24 cellular contexts compared by ENCODE assay signal in the genomic region with DNA sequence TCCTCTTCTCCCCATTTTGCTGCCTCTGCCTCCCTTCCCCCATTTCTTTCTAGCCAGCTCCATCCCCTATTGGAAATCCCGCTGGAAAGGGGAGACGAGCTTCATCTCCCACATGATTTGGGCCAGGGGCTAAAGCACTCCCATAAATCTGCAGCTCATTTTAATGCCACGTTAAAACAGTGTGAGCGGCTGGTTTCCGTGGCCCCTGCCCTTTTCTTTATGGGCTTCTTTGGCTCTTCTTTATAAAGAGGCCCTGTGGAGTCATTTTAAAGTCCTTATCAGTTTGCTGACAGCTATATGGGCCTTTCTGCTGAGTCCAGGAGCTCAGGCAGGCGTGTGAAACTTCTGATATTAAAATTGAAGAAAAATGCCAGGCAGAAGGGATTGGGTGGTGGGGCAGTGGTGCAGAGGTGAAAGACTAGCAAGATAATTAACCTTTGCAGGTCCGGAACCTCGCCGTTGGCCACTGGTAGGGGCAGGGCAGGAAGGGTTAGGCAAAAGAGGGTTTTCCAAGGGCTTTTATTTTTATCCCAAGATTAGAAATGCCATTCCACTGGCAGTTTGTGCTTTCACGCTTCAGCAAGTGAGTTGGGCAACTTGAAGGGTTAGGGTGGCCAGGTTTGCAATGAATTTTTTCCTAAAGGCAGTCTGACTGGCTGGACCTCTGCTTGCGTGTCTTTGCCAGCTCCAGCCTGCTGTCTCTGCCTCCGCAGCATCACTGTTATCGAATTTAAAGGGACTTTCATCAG. TPM values are rescaled to one million over a fixed set of nuclear protein-coding genes. Genes with fewer than 3 reads are reported as not detected.
A peak's percentile ranks its signal among the peaks of the same experiment; 100 is the strongest.
DNase-seq lines count a peak whose midpoint lies in the region; ATAC-seq and TF ChIP-seq lines count a peak whose summit lies in the region.
"Had no signal": no experiment of that assay in that cellular context is flagged by ENCODE, and none has a peak within 500 bp of the region (broad histone marks: within the 10 kb centered on the region; RNA-seq: fewer than 3 reads in every experiment).

No MANE protein-coding gene starts in this region.

- no peak overlapping the region for H3K4ac ChIP-seq in neuronal stem cell (ENCODE audit: low read length)

- H3K9me3 Mint-ChIP-seq in nephron: no peaks in the 10 kb centered on the region
- H3K9me3 Mint-ChIP-seq: activated naive CD4-positive, alpha-beta T cell treated with anti-CD3 and anti-CD28 coated beads, Interleukin-2, amount 10 ng/mL, durations not matched to agents 7 days and 5 days; activated T-helper 1 cell treated with anti-CD3 and anti-CD28 coated beads, Interleukin-12 subunit alpha, Interleukin-12 subunit beta, Interleukin-2, Interleukin-4 antibody, amounts not matched to agents 30 ng/mL and 10 ng/mL and 1 ng/mL, durations not matched to agents 14 hours and 24 hours and 36 hours; CD4-positive, CD25-positive, alpha-beta regulatory T cell; central memory CD8-positive, alpha-beta T cell had no signal

- no peak overlapping the region for H3K18ac ChIP-seq in neuronal stem cell (ENCODE audit: low read length)

- H3K9me3 ChIP-seq in PC-3 (ENCODE audit: low read length) (no peaks in the 10 kb centered on the region), tibial artery (no peaks in the 10 kb centered on the region), neuronal stem cell (replicated peaks in 1 of 2; ENCODE audit: control insufficient read depth in 2 of 2, insufficient read depth in 1 of 2, low read depth in 1 of 2, low read length in 2 of 2) (no peaks in the 10 kb centered on the region)
- H3K9me3 ChIP-seq: thyroid gland had no signal

- no peak overlapping the region for H2BK12ac ChIP-seq in neuronal stem cell (ENCODE audit: low read length)

- H3K27ac ChIP-seq in PC-3 (ENCODE audit: low read length) (peak overlapping the region; percentile 81), tibial artery (peak overlapping the region; percentile 14 to 51), neuronal stem cell (replicated peaks; ENCODE audit: low read length) (no peak overlapping the region)
- H3K27ac ChIP-seq: foreskin keratinocyte, GM23248 had no signal

- no CpG with 5 or more reads among the region's 13 CpGs for WGBS in neuronal stem cell (ENCODE audit: extremely low coverage in 2 of 2, insufficient read length in 2 of 2, insufficient replicate concordance in 1 of 2), 2 donors

- no peaks in the 10 kb centered on the region for H3K9me2 ChIP-seq in PC-3 (replicated peaks; ENCODE audit: low read length)

- H2BK5ac ChIP-seq in neuronal stem cell (ENCODE audit: low read length): no peak overlapping the region

- peak overlapping the region; percentile 19; the same call in 1 of the 2 replicates for H3K4me3 ChIP-seq in PC-3 (ENCODE audit: low read length)
- H3K4me3 ChIP-seq in fibroblast of the aortic adventitia (ENCODE audit: low read depth, low read length): no peak overlapping the region
- no peak overlapping the region for H3K4me3 ChIP-seq in tibial artery
- no peak overlapping the region for H3K4me3 ChIP-seq in neuronal stem cell (ENCODE audit: low read length in 2 of 2)
- H3K4me3 ChIP-seq: GM23248, thyroid gland had no signal

- no peak overlapping the region for H4K91ac ChIP-seq in neuronal stem cell (ENCODE audit: low read depth, low read length, poor library complexity)

- no peaks in the 10 kb centered on the region for H3K36me3 ChIP-seq in PC-3 (ENCODE audit: low read depth, low read length)
- peaks cover 0 to 4% (median 0%) of the 10 kb centered on the region in 3 donors for H3K36me3 ChIP-seq in tibial artery
- peaks cover 0 to 3% of the 10 kb centered on the region in 2 donors for H3K36me3 ChIP-seq in neuronal stem cell (replicated peaks in 1 of 2; ENCODE audit: control insufficient read depth in 2 of 2, insufficient read depth in 2 of 2, low read length in 2 of 2)
- H3K36me3 ChIP-seq: thyroid gland had no signal

- H3K14ac ChIP-seq in neuronal stem cell (ENCODE audit: low read length): no peak overlapping the region

- H3K4me3 Mint-ChIP-seq in nephron: peak overlapping the region; percentile 19 to 48 (median 29)
- H3K4me3 Mint-ChIP-seq: activated naive CD4-positive, alpha-beta T cell treated with anti-CD3 and anti-CD28 coated beads, Interleukin-2, amount 10 ng/mL, durations not matched to agents 7 days and 5 days; activated T-helper 1 cell treated with anti-CD3 and anti-CD28 coated beads, Interleukin-12 subunit alpha, Interleukin-12 subunit beta, Interleukin-2, Interleukin-4 antibody, amounts not matched to agents 30 ng/mL and 10 ng/mL and 1 ng/mL, durations not matched to agents 14 hours and 24 hours and 36 hours; CD4-positive, CD25-positive, alpha-beta regulatory T cell; central memory CD8-positive, alpha-beta T cell had no signal

- intact Hi-C loops in PC-3 (cut with micrococcal nuclease): loop anchor here (2.0 to 10.0 kb wide), 5 partner anchors 29 to 325 kb away; no protein-coding TSS in a partner anchor
- intact Hi-C loops in tibial artery (cut with DNase I; ENCODE audit: low total_unique reads): no loop called here

- no peak overlapping the region for H2AFZ ChIP-seq in PC-3 (ENCODE audit: low read length)
- no peak overlapping the region for H2AFZ ChIP-seq in neuronal stem cell (ENCODE audit: low read length)
- H2AFZ ChIP-seq: GM23248 had no signal

- H2BK15ac ChIP-seq in neuronal stem cell (ENCODE audit: low read length): no peak overlapping the region

- BruUV-seq in PC-3 (replicated peaks; lab: Mats Ljungman, UMichigan): no TSS peak

- CTCF ChIA-PET in PC-3 (lab: Charles Lee): interaction anchor here (0.6 kb wide), 1 partner anchor 420 kb away, joined by 3 read pairs; no protein-coding TSS in a partner anchor

- no peak overlapping the region for H2AK5ac ChIP-seq in neuronal stem cell (ENCODE audit: low read depth, low read length)

- POLR2A ChIA-PET in PC-3 (lab: Charles Lee; ENCODE audit: unreplicated experiment): no interaction called here

- ATAC-seq in PC-3: no peak
- ATAC-seq: foreskin keratinocyte; stimulated activated naive CD8-positive, alpha-beta T cell treated with anti-CD3 and anti-CD28 coated beads, Interleukin-15, Interleukin-2, amounts not matched to agents 100 U/mL and 50 U/mL, for 24 hours had no signal

- DNase-seq in PC-3 (no peak), fibroblast of the aortic adventitia (ENCODE audit: low read depth) (peak; percentile 5), tibial artery (no peak), kidney tubule cell (ENCODE audit: low spot score) (no peak), GM19238 (ENCODE audit: insufficient read length, low spot score) (no peak), neuronal stem cell (ENCODE audit: low spot score) (no peak), GM20000 (ENCODE audit: low spot score) (no peak)
- DNase-seq: activated naive CD4-positive, alpha-beta T cell treated with anti-CD3 and anti-CD28 coated beads, Interleukin-2, amount 10 ng/mL, durations not matched to agents 7 days and 5 days; amygdala; CD4-positive, CD25-positive, alpha-beta regulatory T cell; foreskin keratinocyte; GM23248; kidney; NCI-H2029 treated with DMSO at 0.1 percent for 48 hours; NCI-H226; NCI-H82; nucleus accumbens; stimulated activated CD4-positive, alpha-beta T cell treated with anti-CD3 and anti-CD28 coated beads, Interleukin-4, amount 100 ng/mL, for 24 hours; stimulated activated naive CD8-positive, alpha-beta T cell treated with anti-CD3 and anti-CD28 coated beads, Interleukin-15, Interleukin-2, amounts not matched to agents 100 U/mL and 50 U/mL, for 24 hours; T-helper 9 cell had no signal

- H3F3A ChIP-seq in PC-3 (ENCODE audit: low read length, unreplicated experiment): peaks cover 5% of the 10 kb centered on the region

- H3K27me3 ChIP-seq in PC-3 (ENCODE audit: low read length) (no peaks in the 10 kb centered on the region), tibial artery (no peaks in the 10 kb centered on the region), neuronal stem cell (ENCODE audit: control insufficient read depth in 3 of 3, insufficient read depth in 3 of 3, low read depth in 1 of 3, low read length in 3 of 3) (no peaks in the 10 kb centered on the region)
- H3K27me3 ChIP-seq: foreskin keratinocyte, thyroid gland had no signal

- H4K20me1 ChIP-seq in PC-3 (ENCODE audit: low read length): peaks cover 15% of the 10 kb centered on the region

- H3K4me1 Mint-ChIP-seq in nephron: peaks cover 69% of the 10 kb centered on the region
- H3K4me1 Mint-ChIP-seq: activated naive CD4-positive, alpha-beta T cell treated with anti-CD3 and anti-CD28 coated beads, Interleukin-2, amount 10 ng/mL, durations not matched to agents 7 days and 5 days; central memory CD8-positive, alpha-beta T cell had no signal

- no peak overlapping the region for H3K23ac ChIP-seq in neuronal stem cell (ENCODE audit: low read depth, low read length, poor library complexity)

- H3K4me1 ChIP-seq in PC-3 (ENCODE audit: insufficient read depth, low read length) (peaks cover 68% of the 10 kb centered on the region), tibial artery (peaks cover 0 to 59% (median 20%) of the 10 kb centered on the region in 4 donors), neuronal stem cell (ENCODE audit: control insufficient read depth in 2 of 2, insufficient read depth in 1 of 2, low read depth in 1 of 2, low read length in 2 of 2) (peaks cover 2 to 32% of the 10 kb centered on the region in 2 donors)
- H3K4me1 ChIP-seq: foreskin keratinocyte had no signal

- H3K27ac Mint-ChIP-seq in nephron: peak overlapping the region; percentile 50 to 84 (median 68)
- H3K27ac Mint-ChIP-seq: activated naive CD4-positive, alpha-beta T cell treated with anti-CD3 and anti-CD28 coated beads, Interleukin-2, amount 10 ng/mL, durations not matched to agents 7 days and 5 days; activated T-helper 1 cell treated with anti-CD3 and anti-CD28 coated beads, Interleukin-12 subunit alpha, Interleukin-12 subunit beta, Interleukin-2, Interleukin-4 antibody, amounts not matched to agents 30 ng/mL and 10 ng/mL and 1 ng/mL, durations not matched to agents 14 hours and 24 hours and 36 hours; CD4-positive, CD25-positive, alpha-beta regulatory T cell had no signal

- H3K27me3 Mint-ChIP-seq in nephron (ENCODE audit: low read depth): peaks cover 2% of the 10 kb centered on the region
- H3K27me3 Mint-ChIP-seq: activated naive CD4-positive, alpha-beta T cell treated with anti-CD3 and anti-CD28 coated beads, Interleukin-2, amount 10 ng/mL, durations not matched to agents 7 days and 5 days; CD4-positive, CD25-positive, alpha-beta regulatory T cell; central memory CD8-positive, alpha-beta T cell had no signal

- H4K8ac ChIP-seq in neuronal stem cell (ENCODE audit: low read depth, low read length): no peak overlapping the region

- peaks cover 17% of the 10 kb centered on the region for H3K36me3 Mint-ChIP-seq in nephron (ENCODE audit: low read depth)

- H2BK120ac ChIP-seq in neuronal stem cell (ENCODE audit: low read depth, low read length): no peak overlapping the region

- H3K79me2 ChIP-seq in PC-3 (ENCODE audit: low read length): no peaks in the 10 kb centered on the region

- H3K79me1 ChIP-seq in neuronal stem cell (ENCODE audit: low read depth, low read length): no peaks in the 10 kb centered on the region

- H3K4me2 ChIP-seq in PC-3 (ENCODE audit: low read length) (peak overlapping the region; percentile 64), neuronal stem cell (ENCODE audit: insufficient read depth, low read length, poor library complexity, severe bottlenecking) (no peak overlapping the region)

- H3K9ac ChIP-seq in PC-3 (ENCODE audit: low read length): peak overlapping the region; percentile 14; the same call in 1 of the 2 replicates
- no peak overlapping the region for H3K9ac ChIP-seq in neuronal stem cell (ENCODE audit: low read depth, low read length, poor library complexity)
- H3K9ac ChIP-seq: GM23248 had no signal

- TF ChIP-seq CTCF in PC-3 (conservative IDR thresholded peaks at IDR 0.05; ENCODE audit: low read depth, low read length): no peak
- TF ChIP-seq CTCF in fibroblast of the aortic adventitia (IDR thresholded peaks at IDR 0.05; ENCODE audit: insufficient read depth, low read length): no peak
- no peak for TF ChIP-seq CTCF in nephron (IDR thresholded peaks at IDR 0.05; ENCODE audit: unreplicated experiment in 3 of 3)
- no peak for TF ChIP-seq CTCF in tibial artery (IDR thresholded peaks at IDR 0.05)
- TF ChIP-seq CTCF in GM20000 (IDR thresholded peaks at IDR 0.05; ENCODE audit: extremely low read depth, missing control alignments): no peak

RNA-seq across cellular contexts. Expression of a gene that starts 44.3 kb away (rescaled TPM):
- total RNA-seq in PC-3 (2014; rRNA removed) (74.2 and 77.0 TPM in 2 replicates), fibroblast of the aortic adventitia (ENCODE audit: low replicate concordance) (100 and 148 TPM in 2 replicates)
- polyA plus RNA-seq in neuronal stem cell (2013, experiment 1 of 2): 36.4 TPM
- polyA plus RNA-seq in neuronal stem cell (2013, experiment 2 of 2): 35.5 TPM
